8 cellular contexts compared by ENCODE assay signal in the genomic region with DNA sequence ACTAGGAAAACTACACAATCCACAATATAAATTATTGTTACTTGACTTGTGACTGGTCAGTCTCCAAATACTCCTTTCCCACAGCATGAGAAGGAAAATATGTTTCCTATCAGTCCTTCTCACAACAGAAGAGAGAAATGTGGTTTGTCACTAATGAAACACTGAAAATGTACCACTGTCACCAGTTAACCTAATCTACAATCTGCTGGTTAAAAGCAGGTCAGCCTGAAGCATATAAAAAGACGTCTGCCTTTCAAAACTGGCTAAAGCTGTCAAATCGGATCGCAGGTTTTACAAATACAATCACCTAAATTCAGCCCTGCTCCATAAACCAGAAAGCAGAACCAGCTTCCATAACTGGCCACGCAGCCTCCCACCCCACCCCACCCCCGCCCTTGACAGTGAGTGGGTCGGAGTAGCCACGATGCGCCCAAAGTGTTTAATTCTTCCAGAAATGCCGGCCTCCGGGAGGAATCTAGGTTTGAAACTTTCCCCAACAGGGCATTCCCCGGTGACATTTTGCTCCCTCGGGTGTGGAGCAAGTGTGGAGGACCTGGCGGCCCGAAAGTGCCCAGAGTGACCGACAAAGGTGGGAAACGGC. TPM values are rescaled to one million over a fixed set of nuclear protein-coding genes. Genes with fewer than 3 reads are reported as not detected.
DNase-seq lines count a peak whose midpoint lies in the region; ATAC-seq, FAIRE-seq and TF ChIP-seq lines count a peak whose summit lies in the region.

No MANE protein-coding gene starts in this region.

- intact Hi-C loops in breast epithelium (cut with DNase I; ENCODE audit: low total_unique reads) = no loop called here
- intact Hi-C loops in left colon (cut with DNase I, micrococcal nuclease) = no loop called here

- TF ChIP-seq CTCF in breast epithelium (IDR thresholded peaks at IDR 0.05) = no peak

- no peaks in the 10 kb centered on the region for H3K36me3 ChIP-seq in breast epithelium

- DNase-seq in Daoy (ENCODE audit: low read depth) (peak; percentile 24), H54 (ENCODE audit: insufficient read length, low spot score) (peak; percentile 12), NOMO-1 treated with DMSO at 0.1 percent for 48 hours (lab: John Stamatoyannopoulos, UW; ENCODE audit: unreplicated experiment) (peak; percentile 42), breast epithelium (ENCODE audit: low spot score in 2 of 2) (no peak), left colon (no peak), substantia nigra (lab: John Stamatoyannopoulos, UW) (peak in 9 of 49 donors; percentile 11 to 60 (median 39)), GM19238 (ENCODE audit: insufficient read length, low spot score) (no peak)

- H3K9me3 ChIP-seq in breast epithelium = no peaks in the 10 kb centered on the region

- no peaks in the 10 kb centered on the region for H3K4me1 ChIP-seq in breast epithelium

- peak overlapping the region; percentile 90 to 95 for H3K27ac ChIP-seq in breast epithelium
- H3K27ac ChIP-seq in substantia nigra (ENCODE audit: low read depth, low read length, poor library complexity, severe bottlenecking) = peak overlapping the region; percentile 69

- no peak for FAIRE-seq in H54 (lab: Jason Lieb, UNC)

- peak; percentile 25 for ATAC-seq in left colon
- ATAC-seq in HG03025 (IDR thresholded peaks at IDR 0.05; ENCODE audit: low FRiP score, unreplicated experiment) = no peak

- peak overlapping the region; percentile 63 to 97 (median 83) for H3K4me3 ChIP-seq in breast epithelium

- TF ChIP-seq POLR2A in H54 (IDR thresholded peaks at IDR 0.05; ENCODE audit: low read depth, low read length) = no peak
- no peak for TF ChIP-seq POLR2A in breast epithelium (IDR thresholded peaks at IDR 0.05)

- H3K27me3 ChIP-seq in breast epithelium = no peaks in the 10 kb centered on the region

RNA-seq across cellular contexts. Expression of gene ETFA, which starts 0.7 kb away (rescaled TPM):
- total RNA-seq in Daoy (2014; rRNA removed; shearing (Covaris generic)) = 104 and 110 TPM in 2 replicates
- total RNA-seq in breast epithelium (100 to 1,000 TPM in 2 of 3 donors, 10 to 100 TPM in 1; 96.0 to 108 (median 108) TPM), left colon (100 to 1,000 TPM; 271 to 289 TPM)

RNA-seq across cellular contexts. Expression of gene ISL2, which starts 26.0 kb away (rescaled TPM):
- total RNA-seq in Daoy (2014; rRNA removed; shearing (Covaris generic)) = 3.2 and 5.0 TPM in 2 replicates
- total RNA-seq in breast epithelium = under 1 TPM in 1 of 3 donors, not detected in 2; 0.29 TPM
- total RNA-seq in left colon = under 1 TPM; 0.24 to 0.95 TPM

Comparison
In these comparisons a context has a peak if more than half of its experiments do, and no peak if none do; other contexts are left out.
1. DNase-seq: peak in Daoy (single experiment), H54 (single experiment) and NOMO-1 treated with DMSO at 0.1 percent for 48 hours (single experiment); none in breast epithelium (0 of 2), left colon (0 of 2) and GM19238 (single experiment).